20 cellular contexts compared by ENCODE assay signal in the genomic region with DNA sequence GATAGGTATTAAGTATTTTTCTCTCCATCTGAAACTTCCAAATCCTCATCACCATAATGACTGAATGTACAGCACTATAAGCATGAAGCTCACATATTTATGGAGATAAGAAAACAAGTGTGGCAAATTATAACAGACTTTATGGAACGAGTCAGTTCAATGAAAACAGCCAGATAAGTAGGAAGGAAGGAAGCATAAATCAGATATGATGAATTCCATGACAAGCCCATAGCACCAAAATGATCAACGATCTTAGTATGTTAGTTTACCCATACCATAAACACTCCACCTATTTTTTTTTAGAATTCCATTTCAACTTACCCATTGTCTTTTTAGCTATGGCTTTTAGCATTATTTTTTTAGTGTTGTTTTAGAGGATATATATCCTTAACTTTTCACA.
"Had no signal": no experiment of that assay in that cellular context is flagged by ENCODE, and none has a peak within 500 bp of the region (broad histone marks: within the 10 kb centered on the region; RNA-seq: fewer than 3 reads in every experiment).

No MANE protein-coding gene starts in this region.

- FAIRE-seq: keratinocyte had no signal

- H3K36me3 Mint-ChIP-seq: stimulated activated memory B cell treated with anti-CD40 and anti-IgM and Interleukin-4, amounts not matched to agents 10 μg/mL and 1 μg/mL and 100 μg/mL, for 72 hours had no signal

- ATAC-seq: foreskin keratinocyte; left ventricle myocardium superior; naive thymus-derived CD4-positive, alpha-beta T cell; sciatic nerve; stimulated activated memory B cell treated with anti-CD40 and anti-IgM and Interleukin-4, amounts not matched to agents 10 μg/mL and 1 μg/mL and 100 μg/mL, for 72 hours; upper lobe of right lung had no signal

- H3K4me3 ChIP-seq: lung, spleen, testis, tibial nerve, upper lobe of right lung, vagina had no signal

- H3K27ac ChIP-seq: foreskin keratinocyte, spleen, testis, tibial nerve, upper lobe of right lung, vagina had no signal

- H3K4me1 ChIP-seq: vagina had no signal

- H3K4me1 Mint-ChIP-seq: stimulated activated memory B cell treated with anti-CD40 and anti-IgM and Interleukin-4, amounts not matched to agents 10 μg/mL and 1 μg/mL and 100 μg/mL, for 72 hours had no signal

- H3K27me3 Mint-ChIP-seq: naive thymus-derived CD4-positive, alpha-beta T cell; stimulated activated memory B cell treated with anti-CD40 and anti-IgM and Interleukin-4, amounts not matched to agents 10 μg/mL and 1 μg/mL and 100 μg/mL, for 72 hours; stimulated activated naive CD8-positive, alpha-beta T cell treated with anti-CD3 and anti-CD28 coated beads, Interleukin-15, Interleukin-2, amounts not matched to agents 100 ng/mL and 50 ng/mL, for 24 hours had no signal

- H3K27ac Mint-ChIP-seq: nephron progenitor cell; stimulated activated memory B cell treated with anti-CD40 and anti-IgM and Interleukin-4, amounts not matched to agents 10 μg/mL and 1 μg/mL and 100 μg/mL, for 72 hours; stimulated activated naive CD8-positive, alpha-beta T cell treated with anti-CD3 and anti-CD28 coated beads, Interleukin-15, Interleukin-2, amounts not matched to agents 100 ng/mL and 50 ng/mL, for 24 hours had no signal

- H3K9me3 Mint-ChIP-seq: naive thymus-derived CD4-positive, alpha-beta T cell; nephron progenitor cell; stimulated activated memory B cell treated with anti-CD40 and anti-IgM and Interleukin-4, amounts not matched to agents 10 μg/mL and 1 μg/mL and 100 μg/mL, for 72 hours; stimulated activated naive CD8-positive, alpha-beta T cell treated with anti-CD3 and anti-CD28 coated beads, Interleukin-15, Interleukin-2, amounts not matched to agents 100 ng/mL and 50 ng/mL, for 24 hours had no signal

- H3K27me3 ChIP-seq: foreskin keratinocyte, spleen, testis, tibial nerve, upper lobe of right lung, vagina had no signal

- H3K9me3 ChIP-seq: spleen, testis, tibial nerve, upper lobe of right lung, vagina had no signal

- H3K36me3 ChIP-seq: spleen, tibial nerve, upper lobe of right lung, vagina had no signal

- H3K4me3 Mint-ChIP-seq: nephron progenitor cell; stimulated activated memory B cell treated with anti-CD40 and anti-IgM and Interleukin-4, amounts not matched to agents 10 μg/mL and 1 μg/mL and 100 μg/mL, for 72 hours; stimulated activated naive CD8-positive, alpha-beta T cell treated with anti-CD3 and anti-CD28 coated beads, Interleukin-15, Interleukin-2, amounts not matched to agents 100 ng/mL and 50 ng/mL, for 24 hours had no signal

- DNase-seq: erythroblast; foreskin keratinocyte; immature natural killer cell; left ventricle myocardium superior; mesendoderm; naive thymus-derived CD4-positive, alpha-beta T cell; nephron progenitor cell; spleen; stimulated activated CD4-positive, alpha-beta T cell treated with anti-CD3 and anti-CD28 coated beads, Interleukin-15, amount 100 ng/mL, for 24 hours; stimulated activated CD4-positive, alpha-beta T cell treated with anti-CD3 and anti-CD28 coated beads, Interleukin-1b, Interleukin-23, amount 100 ng/mL, for 48 hours; stimulated activated CD4-positive, alpha-beta T cell treated with anti-CD3 and anti-CD28 coated beads, Interleukin-4, amount 100 ng/mL, for 24 hours; testis; upper lobe of right lung had no signal
